Comparison of ENCODE assay signal across 9 cellular contexts in genomic region chr20:25136643-25137559, GRCh38. TPM values are rescaled to one million over a fixed set of nuclear protein-coding genes. Genes with fewer than 3 reads are reported as not detected.
DNase-seq lines count a peak whose midpoint lies in the region; ATAC-seq and TF ChIP-seq lines count a peak whose summit lies in the region.
"Had no signal": no experiment of that assay in that cellular context is flagged by ENCODE, and none has a peak within 500 bp of the region (broad histone marks: within the 10 kb centered on the region; RNA-seq: fewer than 3 reads in every experiment).

No MANE protein-coding gene starts in this region.

- no peak overlapping the region for H3K27ac Mint-ChIP-seq in GM23338
- no peak overlapping the region for H3K27ac Mint-ChIP-seq in immature natural killer cell

- H3K9me3 ChIP-seq in esophagus squamous epithelium: no peaks in the 10 kb centered on the region

- H3K27ac ChIP-seq in GM23338 (ENCODE audit: low read depth) (no peak overlapping the region), esophagus squamous epithelium (no peak overlapping the region)
- H3K27ac ChIP-seq: KMS-11 had no signal

- H2AFZ ChIP-seq in GM23338: peak overlapping the region; percentile 69; the same call in 1 of the 2 replicates

- no peak overlapping the region for H3K4me2 ChIP-seq in GM23338
- H3K4me2 ChIP-seq: KMS-11 had no signal

- H3K79me2 ChIP-seq in GM23338 (replicated peaks; ENCODE audit: insufficient read depth): no peaks in the 10 kb centered on the region

- no peaks in the 10 kb centered on the region for H3K4me1 ChIP-seq in GM23338 (ENCODE audit: insufficient read depth)
- H3K4me1 ChIP-seq in esophagus squamous epithelium: peaks cover 0 to 7% (median 0%) of the 10 kb centered on the region in 3 donors

- ATAC-seq in GM23338 (peak; percentile 17; the same call in 2 of the 3 replicates), left ventricle myocardium superior (peak; percentile 99)

- 47 to 71% methylated on average over 3 to 5 of the region's 6 CpGs for WGBS in esophagus squamous epithelium, 2 donors

- H3K9me2 ChIP-seq in GM23338 (ENCODE audit: insufficient read depth): no peaks in the 10 kb centered on the region; the same call in 1 of the 2 replicates

- intact Hi-C loops in left ventricle myocardium superior (cut with micrococcal nuclease) (no loop called here), esophagus squamous epithelium (cut with DNase I) (no loop called here)

- H3K36me3 ChIP-seq in GM23338 (ENCODE audit: insufficient read depth) (no peaks in the 10 kb centered on the region), esophagus squamous epithelium (no peaks in the 10 kb centered on the region)

- H3K36me3 Mint-ChIP-seq in GM23338 (ENCODE audit: low read depth) (no peaks in the 10 kb centered on the region), immature natural killer cell (no peaks in the 10 kb centered on the region)

- TF ChIP-seq POLR2A in esophagus squamous epithelium (IDR thresholded peaks at IDR 0.05): no peak

- H3K27me3 ChIP-seq in GM23338 (ENCODE audit: insufficient read depth) (no peaks in the 10 kb centered on the region), esophagus squamous epithelium (peaks cover 0 to 25% (median 0%) of the 10 kb centered on the region in 4 donors)

- TF ChIP-seq CTCF in GM23338 (conservative IDR thresholded peaks at IDR 0.05; ENCODE audit: low read depth in 2 of 2) (no peak), esophagus squamous epithelium (IDR thresholded peaks at IDR 0.05) (no peak)

- no peak overlapping the region for H3K4me3 ChIP-seq in GM23338
- H3K4me3 ChIP-seq in skeletal muscle cell (ENCODE audit: low read depth, low read length): no peak overlapping the region
- H3K4me3 ChIP-seq in esophagus squamous epithelium: no peak overlapping the region

- no peaks in the 10 kb centered on the region for H3F3A ChIP-seq in GM23338 (replicated peaks; ENCODE audit: low read depth)

- DNase-seq in GM23338 (ENCODE audit: low spot score) (no peak), amygdala (lab: John Stamatoyannopoulos, UW) (peak in 48 of 56 donors; percentile 14 to 85 (median 58)), left ventricle myocardium superior (peak; percentile 83), skeletal muscle cell (ENCODE audit: low read depth) (peak; percentile 74), NK-92 (lab: John Stamatoyannopoulos, UW; ENCODE audit: unreplicated experiment) (no peak), NCI-H187 treated with DMSO at 0.1 percent for 48 hours (lab: John Stamatoyannopoulos, UW) (no peak), immature natural killer cell (no peak), esophagus squamous epithelium (lab: John Stamatoyannopoulos, UW) (no peak)

- H3K4me1 Mint-ChIP-seq in GM23338 (peaks cover 10% of the 10 kb centered on the region; the same call in 1 of the 3 replicates), immature natural killer cell (no peaks in the 10 kb centered on the region)

- no peaks in the 10 kb centered on the region for H4K20me1 ChIP-seq in GM23338 (replicated peaks; ENCODE audit: insufficient read depth)

- H3K4me3 Mint-ChIP-seq in GM23338 (no peak overlapping the region), immature natural killer cell (no peak overlapping the region)

- H3K27me3 Mint-ChIP-seq in GM23338 (ENCODE audit: insufficient read depth, low read depth, poor library complexity) (peaks cover 7% of the 10 kb centered on the region), immature natural killer cell (ENCODE audit: low read depth in 3 of 3) (peaks cover 0 to 13% (median 0%) of the 10 kb centered on the region in 3 donors)

- no peaks in the 10 kb centered on the region; the same call in 2 of the 3 replicates for H3K9me3 Mint-ChIP-seq in GM23338
- no peaks in the 10 kb centered on the region for H3K9me3 Mint-ChIP-seq in immature natural killer cell

TF ChIP-seq in GM23338, 12 proteins besides CTCF, POLR2A, EP300 and RAD21:
- no peak for TF ChIP-seq JUNB (IDR thresholded peaks at IDR 0.05; ENCODE audit: unreplicated experiment)
- no peak for TF ChIP-seq CREB1 (CRISPR knock-in tag; IDR thresholded peaks at IDR 0.05; ENCODE audit: low read depth)
- no peak for TF ChIP-seq EZH2phosphoT487 (IDR thresholded peaks at IDR 0.05; ENCODE audit: unreplicated experiment)
- no peak for TF ChIP-seq EZH2 (IDR thresholded peaks at IDR 0.05; ENCODE audit: low read depth, unreplicated experiment)
- no peak for TF ChIP-seq POLR2AphosphoS5 (IDR thresholded peaks at IDR 0.05; ENCODE audit: low read depth)
- TF ChIP-seq ZNF114 (CRISPR knock-in tag; IDR thresholded peaks at IDR 0.05): no peak
- TF ChIP-seq, protein P1, sequence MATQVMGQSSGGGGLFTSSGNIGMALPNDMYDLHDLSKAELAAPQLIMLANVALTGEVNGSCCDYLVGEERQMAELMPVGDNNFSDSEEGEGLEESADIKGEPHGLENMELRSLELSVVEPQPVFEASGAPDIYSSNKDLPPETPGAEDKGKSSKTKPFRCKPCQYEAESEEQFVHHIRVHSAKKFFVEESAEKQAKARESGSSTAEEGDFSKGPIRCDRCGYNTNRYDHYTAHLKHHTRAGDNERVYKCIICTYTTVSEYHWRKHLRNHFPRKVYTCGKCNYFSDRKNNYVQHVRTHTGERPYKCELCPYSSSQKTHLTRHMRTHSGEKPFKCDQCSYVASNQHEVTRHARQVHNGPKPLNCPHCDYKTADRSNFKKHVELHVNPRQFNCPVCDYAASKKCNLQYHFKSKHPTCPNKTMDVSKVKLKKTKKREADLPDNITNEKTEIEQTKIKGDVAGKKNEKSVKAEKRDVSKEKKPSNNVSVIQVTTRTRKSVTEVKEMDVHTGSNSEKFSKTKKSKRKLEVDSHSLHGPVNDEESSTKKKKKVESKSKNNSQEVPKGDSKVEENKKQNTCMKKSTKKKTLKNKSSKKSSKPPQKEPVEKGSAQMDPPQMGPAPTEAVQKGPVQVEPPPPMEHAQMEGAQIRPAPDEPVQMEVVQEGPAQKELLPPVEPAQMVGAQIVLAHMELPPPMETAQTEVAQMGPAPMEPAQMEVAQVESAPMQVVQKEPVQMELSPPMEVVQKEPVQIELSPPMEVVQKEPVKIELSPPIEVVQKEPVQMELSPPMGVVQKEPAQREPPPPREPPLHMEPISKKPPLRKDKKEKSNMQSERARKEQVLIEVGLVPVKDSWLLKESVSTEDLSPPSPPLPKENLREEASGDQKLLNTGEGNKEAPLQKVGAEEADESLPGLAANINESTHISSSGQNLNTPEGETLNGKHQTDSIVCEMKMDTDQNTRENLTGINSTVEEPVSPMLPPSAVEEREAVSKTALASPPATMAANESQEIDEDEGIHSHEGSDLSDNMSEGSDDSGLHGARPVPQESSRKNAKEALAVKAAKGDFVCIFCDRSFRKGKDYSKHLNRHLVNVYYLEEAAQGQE (IDR thresholded peaks at IDR 0.05; ENCODE audit: unreplicated experiment): no peak

RNA-seq across cellular contexts. Expression of gene VSX1, which starts 55.0 kb away (rescaled TPM):
- total RNA-seq in GM23338 (2014; rRNA removed; shearing (Covaris generic)): 0.16 and 0.73 TPM in 2 replicates
- polyA plus RNA-seq in GM23338 (2016; fragmentation: Nextera tagmentation; extraction: Ambion mirVana) (not detected in 2 replicates), immature natural killer cell (not detected)
- total RNA-seq in left ventricle myocardium superior (not detected), esophagus squamous epithelium (not detected)

RNA-seq across cellular contexts. Expression of gene ENTPD6, which starts 58.6 kb away (rescaled TPM):
- total RNA-seq in GM23338 (2014; rRNA removed; shearing (Covaris generic)): 45.9 TPM in 2 replicates
- polyA plus RNA-seq in GM23338 (2016; fragmentation: Nextera tagmentation; extraction: Ambion mirVana) (19.0 and 19.3 TPM in 2 replicates), immature natural killer cell (10 to 100 TPM; 22.6 to 36.9 (median 30.0) TPM)
- total RNA-seq in left ventricle myocardium superior (130 TPM), esophagus squamous epithelium (10 to 100 TPM; 26.5 to 48.4 (median 40.2) TPM)

Comparison
In these comparisons a context has a peak if more than half of its experiments do, and no peak if none do; other contexts are left out.
1. DNase-seq: peak in amygdala (48 of 56), left ventricle myocardium superior (single experiment) and skeletal muscle cell (single experiment); none in GM23338 (single experiment), NK-92 (single experiment), NCI-H187 treated with DMSO at 0.1 percent for 48 hours (single experiment), immature natural killer cell (0 of 3) and esophagus squamous epithelium (single experiment).